ENCODE assay signal across 1 cellular context in the genomic region with DNA sequence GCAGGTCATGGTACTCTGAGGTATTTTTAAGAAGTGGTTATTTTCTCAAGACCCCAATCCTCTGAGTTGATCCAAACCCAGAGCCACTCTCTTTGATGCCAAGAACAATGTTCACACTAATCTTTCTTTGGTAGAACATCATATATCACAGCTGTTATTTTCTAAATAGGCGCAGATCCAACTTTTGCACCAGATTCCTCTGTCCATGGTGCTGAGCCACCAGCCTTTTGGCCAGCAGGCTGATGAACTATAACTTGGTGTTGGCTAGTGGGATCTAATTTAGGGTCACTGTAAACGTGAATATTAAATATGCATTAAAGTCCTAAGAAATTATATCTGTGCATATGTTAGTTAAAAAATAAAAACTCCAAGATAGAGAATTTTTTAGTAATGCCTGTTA.
TF ChIP-seq lines count a peak whose summit lies in the region.

No MANE protein-coding gene starts in this region.

TF ChIP-seq in HepG2, 621 proteins besides CTCF, POLR2A, EP300 and RAD21:
- TF ChIP-seq GPN1 (CRISPR knock-in tag; IDR thresholded peaks at IDR 0.05; ENCODE audit: borderline replicate concordance): no peak
- no peak for TF ChIP-seq ZHX1 (CRISPR knock-in tag; IDR thresholded peaks at IDR 0.05; ENCODE audit: low read depth)
- TF ChIP-seq ZNF296 (CRISPR knock-in tag; conservative IDR thresholded peaks at IDR 0.05): no peak
- TF ChIP-seq THAP8 (CRISPR knock-in tag; IDR thresholded peaks at IDR 0.05; ENCODE audit: borderline replicate concordance): no peak
- no peak for TF ChIP-seq MEIS1 (CRISPR knock-in tag; IDR thresholded peaks at IDR 0.05; ENCODE audit: borderline replicate concordance)
- no peak for TF ChIP-seq ZNF326 (CRISPR knock-in tag; IDR thresholded peaks at IDR 0.05; ENCODE audit: borderline replicate concordance)
- no peak for TF ChIP-seq STAG1 (CRISPR knock-in tag; IDR thresholded peaks at IDR 0.05)
- no peak for TF ChIP-seq ZNF883 (CRISPR knock-in tag; IDR thresholded peaks at IDR 0.05; ENCODE audit: not compliant biosample characterization)
- peak; percentile 59; the same call in 1 of the 2 replicates for TF ChIP-seq ZSCAN9 (CRISPR knock-in tag; IDR thresholded peaks at IDR 0.05; ENCODE audit: borderline replicate concordance)
- 0 out of 2 replicates have a peak, but pooled peaks have one; percentile 37 for TF ChIP-seq SP140L (CRISPR knock-in tag; IDR thresholded peaks at IDR 0.05; ENCODE audit: borderline replicate concordance)
- no peak for TF ChIP-seq MEF2D (CRISPR knock-in tag; IDR thresholded peaks at IDR 0.05)
- TF ChIP-seq MTA1 (CRISPR knock-in tag; IDR thresholded peaks at IDR 0.05; ENCODE audit: borderline replicate concordance): no peak
- TF ChIP-seq ONECUT2 (CRISPR knock-in tag; IDR thresholded peaks at IDR 0.05): 0 out of 2 replicates have a peak, but pooled peaks have one; percentile 24
- TF ChIP-seq, protein P1, sequence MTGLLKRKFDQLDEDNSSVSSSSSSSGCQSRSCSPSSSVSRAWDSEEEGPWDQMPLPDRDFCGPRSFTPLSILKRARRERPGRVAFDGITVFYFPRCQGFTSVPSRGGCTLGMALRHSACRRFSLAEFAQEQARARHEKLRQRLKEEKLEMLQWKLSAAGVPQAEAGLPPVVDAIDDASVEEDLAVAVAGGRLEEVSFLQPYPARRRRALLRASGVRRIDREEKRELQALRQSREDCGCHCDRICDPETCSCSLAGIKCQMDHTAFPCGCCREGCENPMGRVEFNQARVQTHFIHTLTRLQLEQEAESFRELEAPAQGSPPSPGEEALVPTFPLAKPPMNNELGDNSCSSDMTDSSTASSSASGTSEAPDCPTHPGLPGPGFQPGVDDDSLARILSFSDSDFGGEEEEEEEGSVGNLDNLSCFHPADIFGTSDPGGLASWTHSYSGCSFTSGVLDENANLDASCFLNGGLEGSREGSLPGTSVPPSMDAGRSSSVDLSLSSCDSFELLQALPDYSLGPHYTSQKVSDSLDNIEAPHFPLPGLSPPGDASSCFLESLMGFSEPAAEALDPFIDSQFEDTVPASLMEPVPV (CRISPR knock-in tag; IDR thresholded peaks at IDR 0.05): no peak
- 0 out of 2 replicates have a peak, but pooled peaks have one; percentile 52 for TF ChIP-seq ZNF557 (CRISPR knock-in tag; IDR thresholded peaks at IDR 0.05)
- TF ChIP-seq ZNF605 (CRISPR knock-in tag; IDR thresholded peaks at IDR 0.05): 0 out of 2 replicates have a peak, but pooled peaks have one; percentile 23
- TF ChIP-seq ZNF33A (CRISPR knock-in tag; IDR thresholded peaks at IDR 0.05; ENCODE audit: borderline replicate concordance): no peak
- TF ChIP-seq ZNF703 (CRISPR knock-in tag; IDR thresholded peaks at IDR 0.05; ENCODE audit: borderline replicate concordance): no peak
- TF ChIP-seq MIER2 (CRISPR knock-in tag; IDR thresholded peaks at IDR 0.05): peak; percentile 95
- TF ChIP-seq, protein P2, sequence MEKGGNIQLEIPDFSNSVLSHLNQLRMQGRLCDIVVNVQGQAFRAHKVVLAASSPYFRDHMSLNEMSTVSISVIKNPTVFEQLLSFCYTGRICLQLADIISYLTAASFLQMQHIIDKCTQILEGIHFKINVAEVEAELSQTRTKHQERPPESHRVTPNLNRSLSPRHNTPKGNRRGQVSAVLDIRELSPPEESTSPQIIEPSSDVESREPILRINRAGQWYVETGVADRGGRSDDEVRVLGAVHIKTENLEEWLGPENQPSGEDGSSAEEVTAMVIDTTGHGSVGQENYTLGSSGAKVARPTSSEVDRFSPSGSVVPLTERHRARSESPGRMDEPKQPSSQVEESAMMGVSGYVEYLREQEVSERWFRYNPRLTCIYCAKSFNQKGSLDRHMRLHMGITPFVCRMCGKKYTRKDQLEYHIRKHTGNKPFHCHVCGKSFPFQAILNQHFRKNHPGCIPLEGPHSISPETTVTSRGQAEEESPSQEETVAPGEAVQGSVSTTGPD (CRISPR knock-in tag; IDR thresholded peaks at IDR 0.05): no peak
- 0 out of 2 replicates have a peak, but pooled peaks have one; percentile 22 for TF ChIP-seq MEIS2 (CRISPR knock-in tag; IDR thresholded peaks at IDR 0.05)
- TF ChIP-seq ZNF232 (CRISPR knock-in tag; IDR thresholded peaks at IDR 0.05; ENCODE audit: borderline replicate concordance): 0 out of 2 replicates have a peak, but pooled peaks have one; percentile 36
- TF ChIP-seq ZNF629 (CRISPR knock-in tag; conservative IDR thresholded peaks at IDR 0.05): no peak
- TF ChIP-seq, protein P3, sequence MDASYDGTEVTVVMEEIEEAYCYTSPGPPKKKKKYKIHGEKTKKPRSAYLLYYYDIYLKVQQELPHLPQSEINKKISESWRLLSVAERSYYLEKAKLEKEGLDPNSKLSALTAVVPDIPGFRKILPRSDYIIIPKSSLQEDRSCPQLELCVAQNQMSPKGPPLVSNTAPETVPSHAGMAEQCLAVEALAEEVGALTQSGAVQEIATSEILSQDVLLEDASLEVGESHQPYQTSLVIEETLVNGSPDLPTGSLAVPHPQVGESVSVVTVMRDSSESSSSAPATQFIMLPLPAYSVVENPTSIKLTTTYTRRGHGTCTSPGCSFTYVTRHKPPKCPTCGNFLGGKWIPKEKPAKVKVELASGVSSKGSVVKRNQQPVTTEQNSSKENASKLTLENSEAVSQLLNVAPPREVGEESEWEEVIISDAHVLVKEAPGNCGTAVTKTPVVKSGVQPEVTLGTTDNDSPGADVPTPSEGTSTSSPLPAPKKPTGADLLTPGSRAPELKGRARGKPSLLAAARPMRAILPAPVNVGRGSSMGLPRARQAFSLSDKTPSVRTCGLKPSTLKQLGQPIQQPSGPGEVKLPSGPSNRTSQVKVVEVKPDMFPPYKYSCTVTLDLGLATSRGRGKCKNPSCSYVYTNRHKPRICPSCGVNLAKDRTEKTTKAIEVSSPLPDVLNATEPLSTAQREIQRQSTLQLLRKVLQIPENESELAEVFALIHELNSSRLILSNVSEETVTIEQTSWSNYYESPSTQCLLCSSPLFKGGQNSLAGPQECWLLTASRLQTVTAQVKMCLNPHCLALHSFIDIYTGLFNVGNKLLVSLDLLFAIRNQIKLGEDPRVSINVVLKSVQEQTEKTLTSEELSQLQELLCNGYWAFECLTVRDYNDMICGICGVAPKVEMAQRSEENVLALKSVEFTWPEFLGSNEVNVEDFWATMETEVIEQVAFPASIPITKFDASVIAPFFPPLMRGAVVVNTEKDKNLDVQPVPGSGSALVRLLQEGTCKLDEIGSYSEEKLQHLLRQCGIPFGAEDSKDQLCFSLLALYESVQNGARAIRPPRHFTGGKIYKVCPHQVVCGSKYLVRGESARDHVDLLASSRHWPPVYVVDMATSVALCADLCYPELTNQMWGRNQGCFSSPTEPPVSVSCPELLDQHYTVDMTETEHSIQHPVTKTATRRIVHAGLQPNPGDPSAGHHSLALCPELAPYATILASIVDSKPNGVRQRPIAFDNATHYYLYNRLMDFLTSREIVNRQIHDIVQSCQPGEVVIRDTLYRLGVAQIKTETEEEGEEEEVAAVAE (CRISPR knock-in tag; IDR thresholded peaks at IDR 0.05; ENCODE audit: borderline replicate concordance): 0 out of 2 replicates have a peak, but pooled peaks have one; percentile 63
- 0 out of 2 replicates have a peak, but pooled peaks have one; percentile 26 for TF ChIP-seq SAP130 (CRISPR knock-in tag; IDR thresholded peaks at IDR 0.05; ENCODE audit: low read depth)
- TF ChIP-seq HNRNPK (IDR thresholded peaks at IDR 0.05; ENCODE audit: low read depth, low read length, poor library complexity, severe bottlenecking): no peak
- TF ChIP-seq, protein P4, sequence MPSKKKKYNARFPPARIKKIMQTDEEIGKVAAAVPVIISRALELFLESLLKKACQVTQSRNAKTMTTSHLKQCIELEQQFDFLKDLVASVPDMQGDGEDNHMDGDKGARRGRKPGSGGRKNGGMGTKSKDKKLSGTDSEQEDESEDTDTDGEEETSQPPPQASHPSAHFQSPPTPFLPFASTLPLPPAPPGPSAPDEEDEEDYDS (CRISPR knock-in tag; IDR thresholded peaks at IDR 0.05): no peak
- no peak for TF ChIP-seq JARID2 (CRISPR knock-in tag; IDR thresholded peaks at IDR 0.05; ENCODE audit: insufficient replicate concordance)
- TF ChIP-seq REST (IDR thresholded peaks at IDR 0.05; ENCODE audit: borderline replicate concordance in 1 of 2, low read depth in 1 of 2, low read length in 2 of 2): peak; percentile 64 to 96
- TF ChIP-seq EEA1 (CRISPR knock-in tag; IDR thresholded peaks at IDR 0.05; ENCODE audit: borderline replicate concordance): no peak
- peak; percentile 85; the same call in 1 of the 2 replicates for TF ChIP-seq EHMT2 (IDR thresholded peaks at IDR 0.05; ENCODE audit: borderline replicate concordance, low read depth, low read length)
- TF ChIP-seq DNMT3B (CRISPR knock-in tag; conservative IDR thresholded peaks at IDR 0.05): no peak
- TF ChIP-seq POLR2AphosphoS5 (IDR thresholded peaks at IDR 0.05; ENCODE audit: low read depth, low read length): no peak
- TF ChIP-seq SMAD1 (CRISPR knock-in tag; IDR thresholded peaks at IDR 0.05; ENCODE audit: borderline replicate concordance, low read depth): no peak
- TF ChIP-seq ZNF18 (CRISPR knock-in tag; IDR thresholded peaks at IDR 0.05; ENCODE audit: insufficient replicate concordance): no peak
- no peak for TF ChIP-seq ZNF260 (CRISPR knock-in tag; IDR thresholded peaks at IDR 0.05; ENCODE audit: borderline replicate concordance, low read depth)
- TF ChIP-seq, protein P5, sequence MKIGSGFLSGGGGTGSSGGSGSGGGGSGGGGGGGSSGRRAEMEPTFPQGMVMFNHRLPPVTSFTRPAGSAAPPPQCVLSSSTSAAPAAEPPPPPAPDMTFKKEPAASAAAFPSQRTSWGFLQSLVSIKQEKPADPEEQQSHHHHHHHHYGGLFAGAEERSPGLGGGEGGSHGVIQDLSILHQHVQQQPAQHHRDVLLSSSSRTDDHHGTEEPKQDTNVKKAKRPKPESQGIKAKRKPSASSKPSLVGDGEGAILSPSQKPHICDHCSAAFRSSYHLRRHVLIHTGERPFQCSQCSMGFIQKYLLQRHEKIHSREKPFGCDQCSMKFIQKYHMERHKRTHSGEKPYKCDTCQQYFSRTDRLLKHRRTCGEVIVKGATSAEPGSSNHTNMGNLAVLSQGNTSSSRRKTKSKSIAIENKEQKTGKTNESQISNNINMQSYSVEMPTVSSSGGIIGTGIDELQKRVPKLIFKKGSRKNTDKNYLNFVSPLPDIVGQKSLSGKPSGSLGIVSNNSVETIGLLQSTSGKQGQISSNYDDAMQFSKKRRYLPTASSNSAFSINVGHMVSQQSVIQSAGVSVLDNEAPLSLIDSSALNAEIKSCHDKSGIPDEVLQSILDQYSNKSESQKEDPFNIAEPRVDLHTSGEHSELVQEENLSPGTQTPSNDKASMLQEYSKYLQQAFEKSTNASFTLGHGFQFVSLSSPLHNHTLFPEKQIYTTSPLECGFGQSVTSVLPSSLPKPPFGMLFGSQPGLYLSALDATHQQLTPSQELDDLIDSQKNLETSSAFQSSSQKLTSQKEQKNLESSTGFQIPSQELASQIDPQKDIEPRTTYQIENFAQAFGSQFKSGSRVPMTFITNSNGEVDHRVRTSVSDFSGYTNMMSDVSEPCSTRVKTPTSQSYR (CRISPR knock-in tag; IDR thresholded peaks at IDR 0.05; ENCODE audit: borderline replicate concordance): no peak
- no peak for TF ChIP-seq KDM1A (CRISPR knock-in tag; IDR thresholded peaks at IDR 0.05)
